ENCODE assay signal across 9 cellular contexts in genomic region chr11:65871811-65872548, GRCh38. TPM values are rescaled to one million over a fixed set of nuclear protein-coding genes. Genes with fewer than 3 reads are reported as not detected.
DNase-seq lines count a peak whose midpoint lies in the region; ATAC-seq and TF ChIP-seq lines count a peak whose summit lies in the region.
"Had no signal": no experiment of that assay in that cellular context is flagged by ENCODE, and none has a peak within 500 bp of the region (broad histone marks: within the 10 kb centered on the region; RNA-seq: fewer than 3 reads in every experiment).

No MANE protein-coding gene starts in this region.

- H3K27ac Mint-ChIP-seq in activated naive CD4-positive, alpha-beta T cell treated with anti-CD3 and anti-CD28 coated beads, Interleukin-2, amount 10 ng/mL, durations not matched to agents 7 days and 5 days, result no peak overlapping the region
- peak overlapping the region in 1 of 2 donors; percentile 82 for H3K27ac Mint-ChIP-seq in activated naive CD4-positive, alpha-beta T cell treated with anti-CD3 and anti-CD28 coated beads, Interleukin-2, amount 50 U/mL, for 72 hours

- peak overlapping the region; percentile 37 for H3K4me3 Mint-ChIP-seq in activated naive CD4-positive, alpha-beta T cell treated with anti-CD3 and anti-CD28 coated beads, Interleukin-2, amount 10 ng/mL, durations not matched to agents 7 days and 5 days

- no peaks in the 10 kb centered on the region for H3K27me3 ChIP-seq in dorsolateral prefrontal cortex

- H3K27me3 Mint-ChIP-seq in activated naive CD4-positive, alpha-beta T cell treated with anti-CD3 and anti-CD28 coated beads, Interleukin-2, amount 10 ng/mL, durations not matched to agents 7 days and 5 days, result peaks cover 34% of the 10 kb centered on the region

- no peaks in the 10 kb centered on the region for H3K9me3 Mint-ChIP-seq in activated naive CD4-positive, alpha-beta T cell treated with anti-CD3 and anti-CD28 coated beads, Interleukin-2, amount 10 ng/mL, durations not matched to agents 7 days and 5 days
- no peaks in the 10 kb centered on the region for H3K9me3 Mint-ChIP-seq in activated naive CD4-positive, alpha-beta T cell treated with anti-CD3 and anti-CD28 coated beads, Interleukin-2, amount 50 U/mL, for 72 hours

- H3K4me3 ChIP-seq in dorsolateral prefrontal cortex (peak overlapping the region in 58 of 59 donors; percentile 24 to 81 (median 65)), urinary bladder (ENCODE audit: low read depth, low read length) (peak overlapping the region; percentile 61)

- H3K27ac ChIP-seq in dorsolateral prefrontal cortex (peak overlapping the region in 57 of 59 donors; percentile 33 to 93 (median 78)), urinary bladder (ENCODE audit: low read depth) (peak overlapping the region; percentile 84)

- ATAC-seq in activated naive CD4-positive, alpha-beta T cell treated with anti-CD3 and anti-CD28 coated beads, Interleukin-2, amount 50 U/mL, for 72 hours, result no peak
- no peak for ATAC-seq in GM19328 (IDR thresholded peaks at IDR 0.05; ENCODE audit: unreplicated experiment)

- H3K36me3 ChIP-seq in urinary bladder (ENCODE audit: insufficient read depth), result no peaks in the 10 kb centered on the region

- peaks cover 11% of the 10 kb centered on the region for H3K36me3 Mint-ChIP-seq in activated naive CD4-positive, alpha-beta T cell treated with anti-CD3 and anti-CD28 coated beads, Interleukin-2, amount 10 ng/mL, durations not matched to agents 7 days and 5 days
- H3K36me3 Mint-ChIP-seq in activated naive CD4-positive, alpha-beta T cell treated with anti-CD3 and anti-CD28 coated beads, Interleukin-2, amount 50 U/mL, for 72 hours, result peaks cover 0 to 12% of the 10 kb centered on the region in 2 donors

- intact Hi-C loops in dorsolateral prefrontal cortex (cut with DNase I), result no loop called here

- peaks cover 42% of the 10 kb centered on the region for H3K4me1 Mint-ChIP-seq in activated naive CD4-positive, alpha-beta T cell treated with anti-CD3 and anti-CD28 coated beads, Interleukin-2, amount 10 ng/mL, durations not matched to agents 7 days and 5 days

- peaks cover 4% of the 10 kb centered on the region for H3K4me1 ChIP-seq in urinary bladder (ENCODE audit: insufficient read depth)

- WGBS in urinary bladder, result 19% methylated on average over 26 of the region's 26 CpGs

- CTCF ChIA-PET in activated naive CD4-positive, alpha-beta T cell treated with anti-CD3 and anti-CD28 coated beads, Interleukin-2, amount 10 ng/mL, durations not matched to agents 7 days and 5 days (lab: Charles Lee), result interaction anchor here (3.5 to 4.8 kb wide), 3 partner anchors 12 to 16 kb away, joined by 13 to 39 read pairs (median 34); partner anchors contain the start of genes FIBP and MUS81

- no peak for TF ChIP-seq CTCF in dorsolateral prefrontal cortex (IDR thresholded peaks at IDR 0.05 in 54 of 56, conservative IDR thresholded peaks at IDR 0.05 in 2 of 56; ENCODE audit: low read depth in 1 of 56, partially characterized antibody in 56 of 56)

- no peak for DNase-seq in activated naive CD4-positive, alpha-beta T cell treated with anti-CD3 and anti-CD28 coated beads, Interleukin-2, amount 10 ng/mL, durations not matched to agents 7 days and 5 days
- no peak for DNase-seq in activated naive CD4-positive, alpha-beta T cell treated with anti-CD3 and anti-CD28 coated beads, Interleukin-2, amount 50 U/mL, for 72 hours (ENCODE audit: low spot score in 2 of 2)
- DNase-seq in dorsolateral prefrontal cortex (peak in 1 of 10 donors; percentile 50), midbrain (lab: John Stamatoyannopoulos, UW) (peak; percentile 3), NCI-H345 (lab: John Stamatoyannopoulos, UW) (no peak), DMS153 treated with DMSO at 0.1 percent for 48 hours (lab: John Stamatoyannopoulos, UW; ENCODE audit: unreplicated experiment) (no peak)
- DNase-seq: GDM1 had no signal

RNA-seq across cellular contexts. Expression of gene EFEMP2, which starts 0.6 kb away (rescaled TPM):
- total RNA-seq in activated naive CD4-positive, alpha-beta T cell treated with anti-CD3 and anti-CD28 coated beads, Interleukin-2, amount 50 U/mL, for 72 hours, result 10 to 100 TPM; 15.2 to 41.8 TPM
- total RNA-seq in dorsolateral prefrontal cortex (10 to 100 TPM; 16.5 to 72.1 (median 33.7) TPM), urinary bladder (43.3 TPM)
- 120 TPM for polyA plus RNA-seq in urinary bladder

RNA-seq across cellular contexts. Expression of gene CTSW, which starts 7.7 kb away (rescaled TPM):
- total RNA-seq in activated naive CD4-positive, alpha-beta T cell treated with anti-CD3 and anti-CD28 coated beads, Interleukin-2, amount 50 U/mL, for 72 hours, result 10 to 100 TPM in 1 of 2 donors, 1 to 10 TPM in 1; 2.2 to 16.8 TPM
- total RNA-seq in dorsolateral prefrontal cortex (1 to 10 TPM in 14 of 120 experiments, under 1 TPM in 32, not detected in 74; 0.32 to 2.9 (median 0.65) TPM), urinary bladder (2.7 TPM)
- polyA plus RNA-seq in urinary bladder, result 0.98 TPM

RNA-seq across cellular contexts. Expression of gene MUS81, which starts 11.7 kb away (rescaled TPM):
- 10 to 100 TPM; 63.9 to 64.0 TPM for total RNA-seq in activated naive CD4-positive, alpha-beta T cell treated with anti-CD3 and anti-CD28 coated beads, Interleukin-2, amount 50 U/mL, for 72 hours
- total RNA-seq in dorsolateral prefrontal cortex, result 10 to 100 TPM; 26.5 to 53.6 (median 39.9) TPM
- 38.2 TPM for total RNA-seq in urinary bladder
- polyA plus RNA-seq in urinary bladder, result 65.4 TPM

RNA-seq across cellular contexts. Expression of gene CFL1, which starts 14.0 kb away (rescaled TPM):
- 1,000 to 10,000 TPM in 1 of 2 donors, 100 to 1,000 TPM in 1; 855 to 1,265 TPM for total RNA-seq in activated naive CD4-positive, alpha-beta T cell treated with anti-CD3 and anti-CD28 coated beads, Interleukin-2, amount 50 U/mL, for 72 hours
- total RNA-seq in dorsolateral prefrontal cortex (100 to 1,000 TPM; 509 to 985 (median 862) TPM), urinary bladder (231 TPM)
- polyA plus RNA-seq in urinary bladder, result 728 TPM

RNA-seq across cellular contexts. Expression of gene FIBP, which starts 16.3 kb away (rescaled TPM):
- total RNA-seq in activated naive CD4-positive, alpha-beta T cell treated with anti-CD3 and anti-CD28 coated beads, Interleukin-2, amount 50 U/mL, for 72 hours, result 100 to 1,000 TPM in 1 of 2 donors, 10 to 100 TPM in 1; 69.4 to 101 TPM
- total RNA-seq in dorsolateral prefrontal cortex (100 to 1,000 TPM in 19 of 120 experiments, 10 to 100 TPM in 101; 56.1 to 115 (median 86.6) TPM), urinary bladder (60.7 TPM)
- polyA plus RNA-seq in urinary bladder, result 64.0 TPM
